Comparison of ENCODE assay signal across 1 cellular context in genomic region chr2:31337860-31338259, GRCh38.
A peak's percentile ranks its signal among the peaks of the same experiment; 100 is the strongest.
TF ChIP-seq lines count a peak whose summit lies in the region.

No MANE protein-coding gene starts in this region.

TF ChIP-seq in SK-N-SH, 30 proteins besides CTCF, POLR2A, EP300 and RAD21 (continued from another document):
- TF ChIP-seq, protein P1, sequence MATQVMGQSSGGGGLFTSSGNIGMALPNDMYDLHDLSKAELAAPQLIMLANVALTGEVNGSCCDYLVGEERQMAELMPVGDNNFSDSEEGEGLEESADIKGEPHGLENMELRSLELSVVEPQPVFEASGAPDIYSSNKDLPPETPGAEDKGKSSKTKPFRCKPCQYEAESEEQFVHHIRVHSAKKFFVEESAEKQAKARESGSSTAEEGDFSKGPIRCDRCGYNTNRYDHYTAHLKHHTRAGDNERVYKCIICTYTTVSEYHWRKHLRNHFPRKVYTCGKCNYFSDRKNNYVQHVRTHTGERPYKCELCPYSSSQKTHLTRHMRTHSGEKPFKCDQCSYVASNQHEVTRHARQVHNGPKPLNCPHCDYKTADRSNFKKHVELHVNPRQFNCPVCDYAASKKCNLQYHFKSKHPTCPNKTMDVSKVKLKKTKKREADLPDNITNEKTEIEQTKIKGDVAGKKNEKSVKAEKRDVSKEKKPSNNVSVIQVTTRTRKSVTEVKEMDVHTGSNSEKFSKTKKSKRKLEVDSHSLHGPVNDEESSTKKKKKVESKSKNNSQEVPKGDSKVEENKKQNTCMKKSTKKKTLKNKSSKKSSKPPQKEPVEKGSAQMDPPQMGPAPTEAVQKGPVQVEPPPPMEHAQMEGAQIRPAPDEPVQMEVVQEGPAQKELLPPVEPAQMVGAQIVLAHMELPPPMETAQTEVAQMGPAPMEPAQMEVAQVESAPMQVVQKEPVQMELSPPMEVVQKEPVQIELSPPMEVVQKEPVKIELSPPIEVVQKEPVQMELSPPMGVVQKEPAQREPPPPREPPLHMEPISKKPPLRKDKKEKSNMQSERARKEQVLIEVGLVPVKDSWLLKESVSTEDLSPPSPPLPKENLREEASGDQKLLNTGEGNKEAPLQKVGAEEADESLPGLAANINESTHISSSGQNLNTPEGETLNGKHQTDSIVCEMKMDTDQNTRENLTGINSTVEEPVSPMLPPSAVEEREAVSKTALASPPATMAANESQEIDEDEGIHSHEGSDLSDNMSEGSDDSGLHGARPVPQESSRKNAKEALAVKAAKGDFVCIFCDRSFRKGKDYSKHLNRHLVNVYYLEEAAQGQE (IDR thresholded peaks at IDR 0.05; ENCODE audit: low read depth, low read length) = no peak
- TF ChIP-seq TCF12 (IDR thresholded peaks at IDR 0.05) (peak; percentile 89), FOXJ3 (CRISPR knock-in tag; IDR thresholded peaks at IDR 0.05) (no peak), IRF3 (IDR thresholded peaks at IDR 0.05; ENCODE audit: low read depth, low read length) (no peak), NRF1 (IDR thresholded peaks at IDR 0.05; ENCODE audit: low read depth, low read length) (no peak), MXI1 (IDR thresholded peaks at IDR 0.05; ENCODE audit: low read depth, low read length) (no peak), MEF2A (IDR thresholded peaks at IDR 0.05; ENCODE audit: borderline replicate concordance, low read depth) (no peak), YY1 (IDR thresholded peaks at IDR 0.05; ENCODE audit: low read depth) (no peak), SIN3A (IDR thresholded peaks at IDR 0.05; ENCODE audit: borderline replicate concordance, low read depth, low read length) (no peak), TEAD4 (IDR thresholded peaks at IDR 0.05; ENCODE audit: borderline replicate concordance, insufficient read depth) (peak; percentile 91), ELF1 (IDR thresholded peaks at IDR 0.05) (no peak), RCOR1 (IDR thresholded peaks at IDR 0.05; ENCODE audit: low read length) (no peak), GATA2 (CRISPR knock-in tag; IDR thresholded peaks at IDR 0.05) (no peak), RXRA (IDR thresholded peaks at IDR 0.05; ENCODE audit: borderline replicate concordance, low read depth) (peak; percentile 43; the same call in 1 of the 2 replicates)
- TF ChIP-seq, protein P2, sequence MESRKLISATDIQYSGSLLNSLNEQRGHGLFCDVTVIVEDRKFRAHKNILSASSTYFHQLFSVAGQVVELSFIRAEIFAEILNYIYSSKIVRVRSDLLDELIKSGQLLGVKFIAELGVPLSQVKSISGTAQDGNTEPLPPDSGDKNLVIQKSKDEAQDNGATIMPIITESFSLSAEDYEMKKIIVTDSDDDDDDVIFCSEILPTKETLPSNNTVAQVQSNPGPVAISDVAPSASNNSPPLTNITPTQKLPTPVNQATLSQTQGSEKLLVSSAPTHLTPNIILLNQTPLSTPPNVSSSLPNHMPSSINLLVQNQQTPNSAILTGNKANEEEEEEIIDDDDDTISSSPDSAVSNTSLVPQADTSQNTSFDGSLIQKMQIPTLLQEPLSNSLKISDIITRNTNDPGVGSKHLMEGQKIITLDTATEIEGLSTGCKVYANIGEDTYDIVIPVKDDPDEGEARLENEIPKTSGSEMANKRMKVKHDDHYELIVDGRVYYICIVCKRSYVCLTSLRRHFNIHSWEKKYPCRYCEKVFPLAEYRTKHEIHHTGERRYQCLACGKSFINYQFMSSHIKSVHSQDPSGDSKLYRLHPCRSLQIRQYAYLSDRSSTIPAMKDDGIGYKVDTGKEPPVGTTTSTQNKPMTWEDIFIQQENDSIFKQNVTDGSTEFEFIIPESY (IDR thresholded peaks at IDR 0.05; ENCODE audit: borderline replicate concordance, low read depth) = no peak
- TF ChIP-seq, protein P3, sequence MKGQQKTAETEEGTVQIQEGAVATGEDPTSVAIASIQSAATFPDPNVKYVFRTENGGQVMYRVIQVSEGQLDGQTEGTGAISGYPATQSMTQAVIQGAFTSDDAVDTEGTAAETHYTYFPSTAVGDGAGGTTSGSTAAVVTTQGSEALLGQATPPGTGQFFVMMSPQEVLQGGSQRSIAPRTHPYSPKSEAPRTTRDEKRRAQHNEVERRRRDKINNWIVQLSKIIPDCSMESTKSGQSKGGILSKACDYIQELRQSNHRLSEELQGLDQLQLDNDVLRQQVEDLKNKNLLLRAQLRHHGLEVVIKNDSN (IDR thresholded peaks at IDR 0.05; ENCODE audit: borderline replicate concordance, low read depth) = no peak
